19 cellular contexts compared by ENCODE assay signal in the genomic region with DNA sequence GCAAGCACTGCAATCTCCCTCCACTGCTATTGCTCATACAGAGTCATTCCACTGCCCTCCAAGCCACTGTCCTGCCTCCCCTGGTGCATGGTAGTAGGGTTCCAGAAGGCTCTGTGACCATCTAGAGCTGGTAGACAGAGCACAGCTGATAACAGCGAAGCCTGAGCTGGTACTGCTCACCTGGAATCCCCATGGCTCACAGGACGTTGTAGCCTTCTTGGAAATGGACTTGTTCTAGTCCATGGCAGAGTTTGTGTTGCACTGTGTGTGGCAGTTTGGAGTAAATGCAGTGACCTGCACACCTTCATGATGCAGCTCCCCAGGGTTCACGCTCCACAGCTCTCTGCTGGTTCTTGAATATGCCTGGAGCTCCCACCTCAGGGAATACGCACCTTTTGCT.
"Had no signal": no experiment of that assay in that cellular context is flagged by ENCODE, and none has a peak within 500 bp of the region (broad histone marks: within the 10 kb centered on the region; RNA-seq: fewer than 3 reads in every experiment).

No MANE protein-coding gene starts in this region.

- H3K4me3 Mint-ChIP-seq: natural killer cell, neural crest cell had no signal

- H3K4me1 ChIP-seq: lower lobe of right lung, right lobe of liver, testis, transverse colon, vagina had no signal

- FAIRE-seq: frontal cortex, keratinocyte, small intestine had no signal

- H3K4me3 ChIP-seq: dorsolateral prefrontal cortex, lower lobe of right lung, right lobe of liver, testis, transverse colon, vagina had no signal

- H3K9me3 Mint-ChIP-seq: natural killer cell, neural crest cell had no signal

- ATAC-seq: left ventricle myocardium superior, lower lobe of right lung, right lobe of liver had no signal

- H3K9me3 ChIP-seq: lower lobe of right lung, right lobe of liver, testis, transverse colon, vagina had no signal

- H3K27me3 ChIP-seq: dorsolateral prefrontal cortex, right lobe of liver, testis, transverse colon, vagina had no signal

- DNase-seq: cerebellar nuclear complex; dorsolateral prefrontal cortex; effector CD4-positive, alpha-beta T cell; left ventricle myocardium superior; lower lobe of right lung; natural killer cell; posterior cingulate gyrus; right lobe of liver; small intestine; stimulated activated CD4-positive, alpha-beta T cell treated with anti-CD3 and anti-CD28 coated beads, Interleukin-15, amount 100 ng/mL, for 24 hours; stimulated activated CD4-positive, alpha-beta T cell treated with anti-CD3 and anti-CD28 coated beads, Interleukin-2, amount 100 ng/mL, for 48 hours; stimulated activated naive CD4-positive, alpha-beta T cell; substantia nigra; testis; transverse colon had no signal

- H3K27ac Mint-ChIP-seq: natural killer cell had no signal

- H3K4me1 Mint-ChIP-seq: natural killer cell, neural crest cell had no signal

- H3K27ac ChIP-seq: dorsolateral prefrontal cortex, lower lobe of right lung, right lobe of liver, testis, transverse colon, vagina had no signal

- H3K36me3 Mint-ChIP-seq: natural killer cell had no signal

- H3K36me3 ChIP-seq: lower lobe of right lung, right lobe of liver, transverse colon, vagina had no signal
